9 cellular contexts compared by ENCODE assay signal in genomic region chr17:82217530-82218204, GRCh38. TPM values are rescaled to one million over a fixed set of nuclear protein-coding genes. Genes with fewer than 3 reads are reported as not detected.
A peak's percentile ranks its signal among the peaks of the same experiment; 100 is the strongest.
DNase-seq lines count a peak whose midpoint lies in the region; ATAC-seq and TF ChIP-seq lines count a peak whose summit lies in the region.
"Had no signal": no experiment of that assay in that cellular context is flagged by ENCODE, and none has a peak within 500 bp of the region (broad histone marks: within the 10 kb centered on the region; RNA-seq: fewer than 3 reads in every experiment).

No MANE protein-coding gene starts in this region.

- ATAC-seq in left lobe of liver: peak; percentile 16
- ATAC-seq in HG03354 (IDR thresholded peaks at IDR 0.05; ENCODE audit: poor library complexity, severe bottlenecking, unreplicated experiment): no peak
- ATAC-seq in activated CD8-positive, alpha-beta T cell treated with anti-CD3 and anti-CD28 coated beads for 36 hours: no peak

- no peaks in the 10 kb centered on the region for H3K36me3 Mint-ChIP-seq in activated CD8-positive, alpha-beta T cell treated with anti-CD3 and anti-CD28 coated beads for 36 hours (ENCODE audit: low read depth)

- POLR2A ChIA-PET in activated CD8-positive, alpha-beta T cell treated with anti-CD3 and anti-CD28 coated beads for 36 hours (lab: Charles Lee): interaction anchor here (1.0 kb wide), 1 partner anchor 33 kb away, joined by 4 read pairs; no protein-coding TSS in a partner anchor

- H3K9me3 Mint-ChIP-seq in activated CD8-positive, alpha-beta T cell treated with anti-CD3 and anti-CD28 coated beads for 36 hours: no peaks in the 10 kb centered on the region

- H3K27ac Mint-ChIP-seq in activated CD8-positive, alpha-beta T cell treated with anti-CD3 and anti-CD28 coated beads for 36 hours: no peak overlapping the region

- no peak for TF ChIP-seq CTCF in uterus (IDR thresholded peaks at IDR 0.05)
- no peak for TF ChIP-seq CTCF in activated CD8-positive, alpha-beta T cell treated with anti-CD3 and anti-CD28 coated beads for 36 hours (IDR thresholded peaks at IDR 0.05)

- DNase-seq in activated CD8-positive, alpha-beta memory T cell treated with anti-CD3 and anti-CD28 coated beads for 24 hours: peak; percentile 62
- DNase-seq in activated CD8-positive, alpha-beta memory T cell treated with anti-CD3 and anti-CD28 coated beads, Interleukin-2, amount 50 U/mL, for 4 hours: no peak
- DNase-seq in astrocyte of the hippocampus (ENCODE audit: low read depth, low spot score) (peak; percentile 92), left lobe of liver (ENCODE audit: low spot score) (peak; percentile 72), uterus (no peak), NCI-H1092 (lab: John Stamatoyannopoulos, UW) (no peak)
- no peak for DNase-seq in activated CD8-positive, alpha-beta T cell treated with anti-CD3 and anti-CD28 coated beads for 36 hours
- DNase-seq: DND-41 had no signal

- no peak overlapping the region for H3K4me3 ChIP-seq in uterus

- H3K9me3 ChIP-seq in uterus: no peaks in the 10 kb centered on the region

- H3K4me1 ChIP-seq in uterus: peaks cover 0 to 4% of the 10 kb centered on the region in 2 donors

- intact Hi-C loops in uterus (cut with DNase I; ENCODE audit: low total_unique reads): no loop called here
- intact Hi-C loops in activated CD8-positive, alpha-beta T cell treated with anti-CD3 and anti-CD28 coated beads for 36 hours (cut with micrococcal nuclease): no loop called here

- CTCF ChIA-PET in activated CD8-positive, alpha-beta T cell treated with anti-CD3 and anti-CD28 coated beads for 36 hours (lab: Charles Lee): no interaction called here

- H3K27me3 ChIP-seq in uterus: no peaks in the 10 kb centered on the region

- no peaks in the 10 kb centered on the region for H3K36me3 ChIP-seq in uterus

- no peaks in the 10 kb centered on the region for H3K27me3 Mint-ChIP-seq in activated CD8-positive, alpha-beta T cell treated with anti-CD3 and anti-CD28 coated beads for 36 hours

- H3K4me1 Mint-ChIP-seq in activated CD8-positive, alpha-beta T cell treated with anti-CD3 and anti-CD28 coated beads for 36 hours (ENCODE audit: low read depth): peaks cover 27% of the 10 kb centered on the region

- H3K27ac ChIP-seq in uterus: peak overlapping the region; percentile 10 to 21

- no peak for TF ChIP-seq POLR2A in uterus (IDR thresholded peaks at IDR 0.05)

- H3K4me3 Mint-ChIP-seq in activated CD8-positive, alpha-beta T cell treated with anti-CD3 and anti-CD28 coated beads for 36 hours: no peak overlapping the region

RNA-seq across cellular contexts. Expression of gene CCDC57, which starts 5.0 kb away (rescaled TPM):
- total RNA-seq in left lobe of liver (32.8 TPM), uterus (10 to 100 TPM in 2 of 4 donors, 1 to 10 TPM in 2; 4.4 to 88.2 (median 17.6) TPM)
- 10 to 100 TPM; 56.6 to 64.2 TPM for total RNA-seq in activated CD8-positive, alpha-beta T cell treated with anti-CD3 and anti-CD28 coated beads for 36 hours

RNA-seq across cellular contexts. Expression of gene SLC16A3, which starts 11.2 kb away (rescaled TPM):
- total RNA-seq in left lobe of liver (6.9 TPM), uterus (10 to 100 TPM in 2 of 4 donors, 1 to 10 TPM in 2; 1.5 to 28.6 (median 12.2) TPM)
- 100 to 1,000 TPM; 183 to 193 TPM for total RNA-seq in activated CD8-positive, alpha-beta T cell treated with anti-CD3 and anti-CD28 coated beads for 36 hours

RNA-seq across cellular contexts. Expression of gene CSNK1D, which starts 55.8 kb away (rescaled TPM):
- total RNA-seq in left lobe of liver (49.6 TPM), uterus (100 to 1,000 TPM in 1 of 4 donors, 10 to 100 TPM in 3; 16.5 to 173 (median 44.6) TPM)
- 10 to 100 TPM; 90.6 to 97.0 TPM for total RNA-seq in activated CD8-positive, alpha-beta T cell treated with anti-CD3 and anti-CD28 coated beads for 36 hours

Comparison
In these comparisons a context has a peak if more than half of its experiments do, and no peak if none do; other contexts are left out.
1. DNase-seq: peak in activated CD8-positive, alpha-beta memory T cell treated with anti-CD3 and anti-CD28 coated beads for 24 hours (single experiment), astrocyte of the hippocampus (single experiment) and left lobe of liver (single experiment); none in activated CD8-positive, alpha-beta memory T cell treated with anti-CD3 and anti-CD28 coated beads, Interleukin-2, amount 50 U/mL, for 4 hours (single experiment), uterus (0 of 2), activated CD8-positive, alpha-beta T cell treated with anti-CD3 and anti-CD28 coated beads for 36 hours (single experiment) and NCI-H1092 (single experiment).
2. RNA of gene SLC16A3, which starts 11.2 kb away (total RNA-seq): 183 to 193 TPM in activated CD8-positive, alpha-beta T cell treated with anti-CD3 and anti-CD28 coated beads for 36 hours; 1.5 to 28.6 TPM in uterus and 6.9 TPM in left lobe of liver (single experiment); every median in the first group is over 4 times any median in the second.